9 cellular contexts compared by ENCODE assay signal in genomic region chr6:110878751-110879539, GRCh38. TPM values are rescaled to one million over a fixed set of nuclear protein-coding genes. Genes with fewer than 3 reads are reported as not detected.
DNase-seq lines count a peak whose midpoint lies in the region; ATAC-seq, FAIRE-seq and TF ChIP-seq lines count a peak whose summit lies in the region.
"Had no signal": no experiment of that assay in that cellular context is flagged by ENCODE, and none has a peak within 500 bp of the region (broad histone marks: within the 10 kb centered on the region; RNA-seq: fewer than 3 reads in every experiment).

No MANE protein-coding gene starts in this region.

- TF ChIP-seq CTCF in Loucy (conservative IDR thresholded peaks at IDR 0.05; ENCODE audit: low read length), result peak; percentile 80

- H3K27ac Mint-ChIP-seq in activated naive CD4-positive, alpha-beta T cell treated with anti-CD3 and anti-CD28 coated beads, Interleukin-2, amount 10 ng/mL, durations not matched to agents 7 days and 5 days, result peak overlapping the region; percentile 26

- peak overlapping the region; percentile 99 for H3K9ac ChIP-seq in Loucy (ENCODE audit: low read depth, low read length, poor library complexity, severe bottlenecking)

- CTCF ChIA-PET in activated naive CD4-positive, alpha-beta T cell treated with anti-CD3 and anti-CD28 coated beads, Interleukin-2, amount 10 ng/mL, durations not matched to agents 7 days and 5 days (lab: Charles Lee), result interaction anchor here (0.6 to 5.0 kb wide), 18 partner anchors 11 to 360 kb away, joined by 3 to 40 read pairs (median 4); partner anchors contain the start of gene CDK19

- H3K4me3 ChIP-seq in Loucy (ENCODE audit: low read length, poor library complexity, severe bottlenecking) (peak overlapping the region; percentile 83), small intestine (ENCODE audit: low read depth in 1 of 2, low read length in 2 of 2) (no peak overlapping the region)

- DNase-seq in NCI-H2081 (lab: John Stamatoyannopoulos, UW) (peak; percentile 6 to 14), NCI-H2081 treated with DMSO at 0.1 percent for 48 hours (lab: John Stamatoyannopoulos, UW) (no peak), hepatic stellate cell (ENCODE audit: low spot score) (peak; percentile 42), small intestine (peak; percentile 29), NCI-H1092 (lab: John Stamatoyannopoulos, UW) (no peak)
- peak; percentile 64 for DNase-seq in activated naive CD4-positive, alpha-beta T cell treated with anti-CD3 and anti-CD28 coated beads, Interleukin-2, amount 10 ng/mL, durations not matched to agents 7 days and 5 days

- no peak overlapping the region for H2AFZ ChIP-seq in Loucy (ENCODE audit: low read length)

- peak overlapping the region; percentile 68 for H3K4me3 Mint-ChIP-seq in activated naive CD4-positive, alpha-beta T cell treated with anti-CD3 and anti-CD28 coated beads, Interleukin-2, amount 10 ng/mL, durations not matched to agents 7 days and 5 days

- H3K9me3 ChIP-seq in Loucy (ENCODE audit: insufficient read depth, low read depth, low read length) (no peaks in the 10 kb centered on the region), small intestine (ENCODE audit: control insufficient read depth, low read depth) (no peaks in the 10 kb centered on the region)

- no peaks in the 10 kb centered on the region for H3K9me3 Mint-ChIP-seq in activated naive CD4-positive, alpha-beta T cell treated with anti-CD3 and anti-CD28 coated beads, Interleukin-2, amount 10 ng/mL, durations not matched to agents 7 days and 5 days

- H3K36me3 Mint-ChIP-seq in activated naive CD4-positive, alpha-beta T cell treated with anti-CD3 and anti-CD28 coated beads, Interleukin-2, amount 10 ng/mL, durations not matched to agents 7 days and 5 days, result peaks cover 11% of the 10 kb centered on the region

- H3K9me2 ChIP-seq in Loucy (replicated peaks; ENCODE audit: low read depth, low read length), result no peaks in the 10 kb centered on the region

- no peaks in the 10 kb centered on the region for H3K27me3 Mint-ChIP-seq in activated naive CD4-positive, alpha-beta T cell treated with anti-CD3 and anti-CD28 coated beads, Interleukin-2, amount 10 ng/mL, durations not matched to agents 7 days and 5 days

- no peaks in the 10 kb centered on the region for H3K36me3 ChIP-seq in Loucy (ENCODE audit: insufficient read depth, low read length)
- H3K36me3 ChIP-seq in small intestine (ENCODE audit: control insufficient read depth in 2 of 2, insufficient read depth in 2 of 2, low read length in 2 of 2), result no peaks in the 10 kb centered on the region

- H3K27me3 ChIP-seq in Loucy (ENCODE audit: insufficient read depth, low read length, poor library complexity, severe bottlenecking) (peaks cover 13% of the 10 kb centered on the region), small intestine (ENCODE audit: control insufficient read depth in 2 of 2, insufficient read depth in 2 of 2, low read length in 2 of 2) (no peaks in the 10 kb centered on the region)

- ATAC-seq in HG02885 (IDR thresholded peaks at IDR 0.05; ENCODE audit: poor library complexity, unreplicated experiment), result no peak

- peaks cover 99% of the 10 kb centered on the region for H3K79me2 ChIP-seq in Loucy (ENCODE audit: insufficient read depth, low read length)

- peaks cover 68% of the 10 kb centered on the region for H3K4me1 Mint-ChIP-seq in activated naive CD4-positive, alpha-beta T cell treated with anti-CD3 and anti-CD28 coated beads, Interleukin-2, amount 10 ng/mL, durations not matched to agents 7 days and 5 days

- peaks cover 92% of the 10 kb centered on the region for H4K20me1 ChIP-seq in Loucy (ENCODE audit: insufficient read depth, low read length, poor library complexity, severe bottlenecking)

- WGBS in small intestine, 3 donors, result 10 to 12% (median 12%) methylated on average over 10 of the region's 10 CpGs

- H3K27ac ChIP-seq in small intestine (ENCODE audit: low read depth in 1 of 2, low read length in 1 of 2), result peak overlapping the region in 1 of 2 donors; percentile 34

- H3K4me1 ChIP-seq in Loucy (ENCODE audit: insufficient read depth, low read length, poor library complexity, severe bottlenecking) (peaks cover 55% of the 10 kb centered on the region), small intestine (ENCODE audit: control insufficient read depth in 2 of 2, insufficient read depth in 1 of 2, low read depth in 1 of 2, low read length in 1 of 2) (peaks cover 3 to 19% of the 10 kb centered on the region in 2 donors)

- H3F3A ChIP-seq in Loucy (ENCODE audit: low read depth), result 0 out of 2 replicates have a peak, but pooled peaks cover 4% of the 10 kb centered on the region

- peak overlapping the region; percentile 94 for H3K4me2 ChIP-seq in Loucy (ENCODE audit: low read depth, low read length, poor library complexity, severe bottlenecking)

- FAIRE-seq in small intestine (lab: Jason Lieb, UNC), result no peak
- FAIRE-seq: G401.6 had no signal

RNA-seq across cellular contexts. Expression of gene AMD1, which starts 4.4 kb away (rescaled TPM):
- polyA plus RNA-seq in small intestine, result 10 to 100 TPM; 30.4 to 42.9 (median 38.1) TPM

Comparison
In these comparisons a context has a peak if more than half of its experiments do, and no peak if none do; other contexts are left out.
1. DNase-seq: peak in NCI-H2081 (2 of 2), activated naive CD4-positive, alpha-beta T cell treated with anti-CD3 and anti-CD28 coated beads, Interleukin-2, amount 10 ng/mL, durations not matched to agents 7 days and 5 days (single experiment), hepatic stellate cell (single experiment) and small intestine (single experiment); none in NCI-H2081 treated with DMSO at 0.1 percent for 48 hours (single experiment) and NCI-H1092 (single experiment).